Comparison of ENCODE assay signal across 3 cellular contexts in genomic region chr6:106989737-106990136, GRCh38.
A peak's percentile ranks its signal among the peaks of the same experiment; 100 is the strongest.
TF ChIP-seq lines count a peak whose summit lies in the region.

No MANE protein-coding gene starts in this region.

TF ChIP-seq in K562, 482 proteins besides CTCF, POLR2A, EP300 and RAD21:
- TF ChIP-seq ZNF316 (IDR thresholded peaks at IDR 0.05) (peak; percentile 97), MAFG (tag; conservative IDR thresholded peaks at IDR 0.05) (peak; percentile 91), C11orf30 (IDR thresholded peaks at IDR 0.05; ENCODE audit: low read depth) (peak; percentile 93), MAFK (IDR thresholded peaks at IDR 0.05; ENCODE audit: low read length) (peak; percentile 84), MAFF (IDR thresholded peaks at IDR 0.05; ENCODE audit: low read length) (peak; percentile 82)

TF ChIP-seq in H1, 55 proteins besides CTCF, POLR2A, EP300 and RAD21:
- peak; percentile 79 for TF ChIP-seq MAFK (IDR thresholded peaks at IDR 0.05; ENCODE audit: low read depth, low read length)

TF ChIP-seq in HepG2, 621 proteins besides CTCF, POLR2A, EP300 and RAD21:
- peak; percentile 72 to 92 for TF ChIP-seq MAFK (conservative IDR thresholded peaks at IDR 0.05 in 1 of 2, IDR thresholded peaks at IDR 0.05 in 1 of 2; ENCODE audit: low read length in 2 of 2)
- peak; percentile 87 for TF ChIP-seq MAFF (IDR thresholded peaks at IDR 0.05; ENCODE audit: low read depth, low read length)
